ENCODE assay signal across 24 cellular contexts in genomic region chr5:76692651-76693050, GRCh38. TPM values are rescaled to one million over a fixed set of nuclear protein-coding genes. Genes with fewer than 3 reads are reported as not detected.
A peak's percentile ranks its signal among the peaks of the same experiment; 100 is the strongest.
DNase-seq lines count a peak whose midpoint lies in the region; ATAC-seq and TF ChIP-seq lines count a peak whose summit lies in the region.
"Had no signal": no experiment of that assay in that cellular context is flagged by ENCODE, and none has a peak within 500 bp of the region (broad histone marks: within the 10 kb centered on the region; RNA-seq: fewer than 3 reads in every experiment).

No MANE protein-coding gene starts in this region.

- H3K4me1 Mint-ChIP-seq in activated T-cell treated with anti-CD3 and anti-CD28 coated beads, Interleukin-2, amount 50 U/mL, for 72 hours (ENCODE audit: low read depth): peaks cover 23% of the 10 kb centered on the region
- H3K4me1 Mint-ChIP-seq in activated T-cell treated with anti-CD3 and anti-CD28 coated beads, Interleukin-2, amount 50 U/mL, for 4 hours (ENCODE audit: low read depth): peaks cover 11% of the 10 kb centered on the region
- peaks cover 1 to 21% of the 10 kb centered on the region in 2 donors for H3K4me1 Mint-ChIP-seq in immature natural killer cell

- H3K9me3 ChIP-seq in WERI-Rb-1 (ENCODE audit: severe bottlenecking) (no peaks in the 10 kb centered on the region), spleen (no peaks in the 10 kb centered on the region)
- H3K9me3 ChIP-seq: A549, sigmoid colon, stomach, thyroid gland had no signal

- TF ChIP-seq POLR2A in spleen (IDR thresholded peaks at IDR 0.05): no peak

- TF ChIP-seq CTCF in WERI-Rb-1 (IDR thresholded peaks at IDR 0.05; ENCODE audit: low read depth, low read length) (no peak), spleen (IDR thresholded peaks at IDR 0.05 in 8 of 11, conservative IDR thresholded peaks at IDR 0.05 in 3 of 11) (no peak)

- no peak for ATAC-seq in activated T-cell treated with anti-CD3 and anti-CD28 coated beads, Interleukin-2, amount 50 U/mL, for 72 hours (replicated peaks in 1 of 2)
- no peak for ATAC-seq in activated T-cell treated with anti-CD3 and anti-CD28 coated beads, Interleukin-2, amount 50 U/mL, for 4 hours
- ATAC-seq: A549 had no signal

- peak overlapping the region in 1 of 2 donors; percentile 76 for H3K4me3 Mint-ChIP-seq in activated T-cell treated with anti-CD3 and anti-CD28 coated beads, Interleukin-2, amount 50 U/mL, for 72 hours
- no peak overlapping the region for H3K4me3 Mint-ChIP-seq in activated T-cell treated with anti-CD3 and anti-CD28 coated beads, Interleukin-2, amount 50 U/mL, for 4 hours
- H3K4me3 Mint-ChIP-seq in immature natural killer cell: no peak overlapping the region
- H3K4me3 Mint-ChIP-seq: activated naive CD4-positive, alpha-beta T cell treated with anti-CD3 and anti-CD28 coated beads, Interleukin-2, amount 10 ng/mL, durations not matched to agents 7 days and 5 days; neural progenitor cell had no signal

- peaks cover 0 to 42% (median 14%) of the 10 kb centered on the region in 6 donors for H3K4me1 ChIP-seq in spleen
- H3K4me1 ChIP-seq: neural progenitor cell, sigmoid colon had no signal

- H3K4me3 ChIP-seq in WERI-Rb-1 (ENCODE audit: low read depth, low read length) (no peak overlapping the region), spleen (no peak overlapping the region)
- H3K4me3 ChIP-seq: A549, neural progenitor cell, sigmoid colon, stomach, thyroid gland had no signal

- DNase-seq in activated T-cell treated with anti-CD3 and anti-CD28 coated beads, Interleukin-2, amount 50 U/mL, for 72 hours: no peak
- DNase-seq in activated T-cell treated with anti-CD3 and anti-CD28 coated beads, Interleukin-2, amount 50 U/mL, for 4 hours: no peak
- DNase-seq in WERI-Rb-1 (peak; percentile 48), immature natural killer cell (no peak), spleen (no peak), HK-2 (ENCODE audit: unreplicated experiment) (no peak), Kasumi-1 (lab: John Stamatoyannopoulos, UW) (no peak)
- DNase-seq in stimulated activated CD4-positive, alpha-beta T cell treated with anti-CD3 and anti-CD28 coated beads, Interleukin-15, amount 100 ng/mL, for 24 hours: no peak
- DNase-seq: activated naive CD4-positive, alpha-beta T cell treated with anti-CD3 and anti-CD28 coated beads, Interleukin-2, amount 10 ng/mL, durations not matched to agents 7 days and 5 days; amniotic stem cell; DMS79; effector CD4-positive, alpha-beta T cell; erythroblast; GF-D8; kidney; NCI-H2029 treated with DMSO at 0.1 percent for 48 hours; NCI-H345; RPMI8226; sigmoid colon; stomach; thyroid gland had no signal

- H3K9me3 Mint-ChIP-seq in activated T-cell treated with anti-CD3 and anti-CD28 coated beads, Interleukin-2, amount 50 U/mL, for 72 hours: no peaks in the 10 kb centered on the region
- H3K9me3 Mint-ChIP-seq in activated T-cell treated with anti-CD3 and anti-CD28 coated beads, Interleukin-2, amount 50 U/mL, for 4 hours: no peaks in the 10 kb centered on the region
- no peaks in the 10 kb centered on the region for H3K9me3 Mint-ChIP-seq in immature natural killer cell
- H3K9me3 Mint-ChIP-seq: activated naive CD4-positive, alpha-beta T cell treated with anti-CD3 and anti-CD28 coated beads, Interleukin-2, amount 10 ng/mL, durations not matched to agents 7 days and 5 days had no signal

- intact Hi-C loops in spleen (cut with DNase I; ENCODE audit: low total_unique reads): no loop called here

- WGBS in spleen, 5 donors: 88 to 96% (median 92%) methylated on average over 3 of the region's 3 CpGs

- H3K27me3 Mint-ChIP-seq in activated T-cell treated with anti-CD3 and anti-CD28 coated beads, Interleukin-2, amount 50 U/mL, for 72 hours (ENCODE audit: low read depth): no peaks in the 10 kb centered on the region
- H3K27me3 Mint-ChIP-seq in activated T-cell treated with anti-CD3 and anti-CD28 coated beads, Interleukin-2, amount 50 U/mL, for 4 hours (ENCODE audit: low read depth): no peaks in the 10 kb centered on the region
- H3K27me3 Mint-ChIP-seq in immature natural killer cell (ENCODE audit: low read depth in 3 of 3): peaks cover 0 to 5% (median 0%) of the 10 kb centered on the region in 3 donors
- H3K27me3 Mint-ChIP-seq: activated naive CD4-positive, alpha-beta T cell treated with anti-CD3 and anti-CD28 coated beads, Interleukin-2, amount 10 ng/mL, durations not matched to agents 7 days and 5 days; progenitor cell of endocrine pancreas had no signal

- peak overlapping the region; percentile 89 for H3K27ac Mint-ChIP-seq in activated T-cell treated with anti-CD3 and anti-CD28 coated beads, Interleukin-2, amount 50 U/mL, for 72 hours
- H3K27ac Mint-ChIP-seq in immature natural killer cell: peak overlapping the region in 4 of 6 donors; percentile 49 to 65 (median 57)
- H3K27ac Mint-ChIP-seq: activated naive CD4-positive, alpha-beta T cell treated with anti-CD3 and anti-CD28 coated beads, Interleukin-2, amount 10 ng/mL, durations not matched to agents 7 days and 5 days; neural progenitor cell; progenitor cell of endocrine pancreas had no signal

- H3K36me3 ChIP-seq in WERI-Rb-1 (peaks cover 9% of the 10 kb centered on the region), spleen (peaks cover 0 to 90% (median 11%) of the 10 kb centered on the region in 6 donors)
- H3K36me3 ChIP-seq: neural progenitor cell, sigmoid colon, thyroid gland had no signal

- H3K27ac ChIP-seq in WERI-Rb-1 (peak overlapping the region; percentile 50), spleen (peak overlapping the region in 7 of 8 donors; percentile 48 to 73 (median 60))
- H3K27ac ChIP-seq: neural progenitor cell had no signal

- H3K27me3 ChIP-seq in WERI-Rb-1 (ENCODE audit: insufficient read depth, low read depth, severe bottlenecking) (no peaks in the 10 kb centered on the region), spleen (replicated peaks in 1 of 7) (no peaks in the 10 kb centered on the region)
- H3K27me3 ChIP-seq: neural progenitor cell, sigmoid colon, stomach, thyroid gland had no signal

- H3K36me3 Mint-ChIP-seq in activated T-cell treated with anti-CD3 and anti-CD28 coated beads, Interleukin-2, amount 50 U/mL, for 72 hours (ENCODE audit: insufficient read depth in 2 of 2): peaks cover 6 to 14% of the 10 kb centered on the region in 2 donors
- peaks cover 41% of the 10 kb centered on the region for H3K36me3 Mint-ChIP-seq in activated T-cell treated with anti-CD3 and anti-CD28 coated beads, Interleukin-2, amount 50 U/mL, for 4 hours (ENCODE audit: insufficient read depth)
- H3K36me3 Mint-ChIP-seq in immature natural killer cell: peaks cover 13 to 51% (median 21%) of the 10 kb centered on the region in 3 donors

RNA-seq across cellular contexts. Expression of gene F2R, which starts 23.3 kb away (rescaled TPM):
- 10 to 100 TPM in 1 of 2 donors, 1 to 10 TPM in 1; 4.5 to 10.6 TPM for total RNA-seq in activated T-cell treated with anti-CD3 and anti-CD28 coated beads, Interleukin-2, amount 50 U/mL, for 72 hours
- 1 to 10 TPM; 1.4 to 5.6 (median 4.3) TPM for total RNA-seq in activated T-cell treated with anti-CD3 and anti-CD28 coated beads, Interleukin-2, amount 50 U/mL, for 4 hours
- 100 to 1,000 TPM in 2 of 3 donors, 10 to 100 TPM in 1; 92.6 to 115 (median 106) TPM for polyA plus RNA-seq in immature natural killer cell
- total RNA-seq in spleen: 100 to 1,000 TPM in 4 of 7 donors, 10 to 100 TPM in 3; 57.3 to 128 (median 111) TPM
- polyA plus RNA-seq in spleen: 1 to 10 TPM; 4.7 to 9.0 (median 7.0) TPM

Comparison
In these comparisons a context has a peak if more than half of its experiments do, and no peak if none do; other contexts are left out.
1. RNA of gene F2R, which starts 23.3 kb away (total RNA-seq): 57.3 to 128 TPM in spleen; 4.5 to 10.6 TPM in activated T-cell treated with anti-CD3 and anti-CD28 coated beads, Interleukin-2, amount 50 U/mL, for 72 hours and 1.4 to 5.6 TPM in activated T-cell treated with anti-CD3 and anti-CD28 coated beads, Interleukin-2, amount 50 U/mL, for 4 hours; every median in the first group is over 4 times any median in the second.